12 cellular contexts compared by ENCODE assay signal in the genomic region with DNA sequence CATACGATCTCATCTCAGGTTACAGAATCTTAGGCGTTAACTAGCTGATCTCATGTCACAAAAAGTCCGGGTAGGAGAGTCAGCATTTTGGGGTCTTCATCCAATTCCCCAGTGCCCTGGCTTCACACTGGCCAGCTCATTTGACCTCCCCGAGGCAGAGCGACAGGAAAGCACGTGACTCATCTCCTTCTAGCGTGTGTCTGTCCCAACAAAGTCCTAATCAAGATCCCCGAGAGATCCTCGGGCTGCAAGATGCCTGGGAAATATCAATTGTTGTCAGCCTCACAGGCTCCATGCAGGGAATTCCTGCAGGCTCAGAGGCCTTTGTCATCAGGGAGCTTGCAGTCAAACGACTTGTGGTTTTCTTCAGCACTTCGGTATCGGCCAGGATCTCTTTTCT. TPM values are rescaled to one million over a fixed set of nuclear protein-coding genes. Genes with fewer than 3 reads are reported as not detected.
DNase-seq lines count a peak whose midpoint lies in the region; ATAC-seq, FAIRE-seq and TF ChIP-seq lines count a peak whose summit lies in the region.
"Had no signal": no experiment of that assay in that cellular context is flagged by ENCODE, and none has a peak within 500 bp of the region (broad histone marks: within the 10 kb centered on the region; RNA-seq: fewer than 3 reads in every experiment).

No MANE protein-coding gene starts in this region.

- H3K4me1 ChIP-seq in kidney (ENCODE audit: control insufficient read depth in 1 of 2, insufficient read depth in 1 of 2, low read depth in 1 of 2, low read length in 2 of 2) = no peaks in the 10 kb centered on the region

- no peak overlapping the region for H3K9ac ChIP-seq in kidney (ENCODE audit: low read length in 2 of 2)

- no peaks in the 10 kb centered on the region for H3K9me3 ChIP-seq in kidney (ENCODE audit: control insufficient read depth in 1 of 2, low read length in 2 of 2)

- no peak for FAIRE-seq in kidney (lab: Jason Lieb, UNC)

- no peak overlapping the region for H3K4me3 ChIP-seq in kidney (ENCODE audit: low read length in 2 of 2)

- TF ChIP-seq CTCF in RWPE1 (conservative IDR thresholded peaks at IDR 0.05; ENCODE audit: low read depth) = no peak
- no peak for TF ChIP-seq CTCF in omental fat pad (IDR thresholded peaks at IDR 0.05)
- TF ChIP-seq CTCF in kidney (IDR thresholded peaks at IDR 0.05; ENCODE audit: borderline replicate concordance, extremely low read depth, insufficient read depth) = no peak

- intact Hi-C loops in kidney (cut with DNase I) = no loop called here

- DNase-seq in EH (ENCODE audit: low read depth) (peak; percentile 99), RWPE1 (ENCODE audit: low spot score) (peak; percentile 13), fibroblast of gingiva (ENCODE audit: low read depth) (peak; percentile 67), omental fat pad (ENCODE audit: low spot score) (no peak), COLO668 (lab: John Stamatoyannopoulos, UW; ENCODE audit: unreplicated experiment) (no peak), kidney (no peak), NCI-H345 (lab: John Stamatoyannopoulos, UW) (no peak)
- no peak for DNase-seq in activated CD4-positive, alpha-beta T cell treated with anti-CD3 and anti-CD28 coated beads for 4 hours
- DNase-seq: activated CD4-positive, alpha-beta memory T cell treated with anti-CD3 and anti-CD28 coated beads, Interleukin-2, amount 10 ng/mL, durations not matched to agents 7 days and 5 days; CD8-positive, alpha-beta T cell; head of caudate nucleus; NCI-H524 had no signal

- POLR2A ChIA-PET in RWPE1 (lab: Yijun Ruan, JAX; ENCODE audit: low non-redundant PET) = no interaction called here

- H3K27ac ChIP-seq in RWPE1 (no peak overlapping the region), kidney (ENCODE audit: low read depth in 2 of 2, low read length in 2 of 2) (no peak overlapping the region)

- peak; percentile 31 for ATAC-seq in omental fat pad (ENCODE audit: low FRiP score)
- ATAC-seq: CD8-positive, alpha-beta T cell had no signal

- CTCF ChIA-PET in RWPE1 (lab: Yijun Ruan, JAX) = interaction anchor here (0.6 to 1.1 kb wide), 5 partner anchors 92 to 792 kb away, joined by 3 to 4 read pairs (median 3); no protein-coding TSS in a partner anchor

- no peaks in the 10 kb centered on the region for H3K36me3 ChIP-seq in kidney (ENCODE audit: control insufficient read depth in 1 of 2, insufficient read depth in 2 of 2, low read length in 2 of 2)

RNA-seq across cellular contexts. Expression of a gene that starts 57.5 kb away (rescaled TPM):
- total RNA-seq in omental fat pad (10 to 100 TPM; 61.8 to 96.0 (median 71.5) TPM), kidney (104 TPM)
- 44.9 TPM for polyA plus RNA-seq in kidney (ENCODE audit: insufficient read depth, low read depth, low replicate concordance)

RNA-seq across cellular contexts. Expression of a gene that starts 57.9 kb away (rescaled TPM):
- total RNA-seq in omental fat pad = 10 to 100 TPM; 27.1 to 34.5 (median 32.0) TPM
- total RNA-seq in kidney = 41.4 TPM
- 39.3 TPM for polyA plus RNA-seq in kidney (ENCODE audit: insufficient read depth, low read depth, low replicate concordance)

Comparison
In these comparisons a context has a peak if more than half of its experiments do, and no peak if none do; other contexts are left out.
1. DNase-seq: peak in EH (single experiment), RWPE1 (single experiment) and fibroblast of gingiva (single experiment); none in omental fat pad (single experiment), COLO668 (single experiment), kidney (single experiment), NCI-H345 (single experiment) and activated CD4-positive, alpha-beta T cell treated with anti-CD3 and anti-CD28 coated beads for 4 hours (0 of 2).